1 cellular context compared by ENCODE assay signal in the genomic region with DNA sequence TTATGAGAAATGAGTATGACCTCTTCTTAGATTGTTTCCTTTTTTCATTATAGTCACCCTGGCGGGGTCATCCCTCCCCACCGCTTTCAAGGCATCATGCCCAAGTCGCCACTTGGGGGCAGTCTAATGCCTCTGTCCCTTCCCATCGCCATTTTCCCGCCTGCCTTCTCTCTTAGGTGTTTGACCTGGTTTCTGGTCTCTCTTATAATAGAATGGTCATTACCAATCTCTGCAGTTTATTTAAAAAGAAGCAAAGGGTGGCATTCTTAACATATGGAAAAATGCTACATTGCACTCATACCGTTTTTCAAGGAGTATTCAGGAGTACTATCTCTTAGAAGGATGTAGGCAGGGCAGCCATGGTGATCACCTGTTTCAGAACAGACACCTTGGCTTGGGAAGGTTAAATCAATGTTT.
TF ChIP-seq lines count a peak whose summit lies in the region.

No MANE protein-coding gene starts in this region.

TF ChIP-seq in HEK293, 187 proteins besides CTCF, POLR2A, EP300 and RAD21 (continued from another document):
- TF ChIP-seq, protein P1, sequence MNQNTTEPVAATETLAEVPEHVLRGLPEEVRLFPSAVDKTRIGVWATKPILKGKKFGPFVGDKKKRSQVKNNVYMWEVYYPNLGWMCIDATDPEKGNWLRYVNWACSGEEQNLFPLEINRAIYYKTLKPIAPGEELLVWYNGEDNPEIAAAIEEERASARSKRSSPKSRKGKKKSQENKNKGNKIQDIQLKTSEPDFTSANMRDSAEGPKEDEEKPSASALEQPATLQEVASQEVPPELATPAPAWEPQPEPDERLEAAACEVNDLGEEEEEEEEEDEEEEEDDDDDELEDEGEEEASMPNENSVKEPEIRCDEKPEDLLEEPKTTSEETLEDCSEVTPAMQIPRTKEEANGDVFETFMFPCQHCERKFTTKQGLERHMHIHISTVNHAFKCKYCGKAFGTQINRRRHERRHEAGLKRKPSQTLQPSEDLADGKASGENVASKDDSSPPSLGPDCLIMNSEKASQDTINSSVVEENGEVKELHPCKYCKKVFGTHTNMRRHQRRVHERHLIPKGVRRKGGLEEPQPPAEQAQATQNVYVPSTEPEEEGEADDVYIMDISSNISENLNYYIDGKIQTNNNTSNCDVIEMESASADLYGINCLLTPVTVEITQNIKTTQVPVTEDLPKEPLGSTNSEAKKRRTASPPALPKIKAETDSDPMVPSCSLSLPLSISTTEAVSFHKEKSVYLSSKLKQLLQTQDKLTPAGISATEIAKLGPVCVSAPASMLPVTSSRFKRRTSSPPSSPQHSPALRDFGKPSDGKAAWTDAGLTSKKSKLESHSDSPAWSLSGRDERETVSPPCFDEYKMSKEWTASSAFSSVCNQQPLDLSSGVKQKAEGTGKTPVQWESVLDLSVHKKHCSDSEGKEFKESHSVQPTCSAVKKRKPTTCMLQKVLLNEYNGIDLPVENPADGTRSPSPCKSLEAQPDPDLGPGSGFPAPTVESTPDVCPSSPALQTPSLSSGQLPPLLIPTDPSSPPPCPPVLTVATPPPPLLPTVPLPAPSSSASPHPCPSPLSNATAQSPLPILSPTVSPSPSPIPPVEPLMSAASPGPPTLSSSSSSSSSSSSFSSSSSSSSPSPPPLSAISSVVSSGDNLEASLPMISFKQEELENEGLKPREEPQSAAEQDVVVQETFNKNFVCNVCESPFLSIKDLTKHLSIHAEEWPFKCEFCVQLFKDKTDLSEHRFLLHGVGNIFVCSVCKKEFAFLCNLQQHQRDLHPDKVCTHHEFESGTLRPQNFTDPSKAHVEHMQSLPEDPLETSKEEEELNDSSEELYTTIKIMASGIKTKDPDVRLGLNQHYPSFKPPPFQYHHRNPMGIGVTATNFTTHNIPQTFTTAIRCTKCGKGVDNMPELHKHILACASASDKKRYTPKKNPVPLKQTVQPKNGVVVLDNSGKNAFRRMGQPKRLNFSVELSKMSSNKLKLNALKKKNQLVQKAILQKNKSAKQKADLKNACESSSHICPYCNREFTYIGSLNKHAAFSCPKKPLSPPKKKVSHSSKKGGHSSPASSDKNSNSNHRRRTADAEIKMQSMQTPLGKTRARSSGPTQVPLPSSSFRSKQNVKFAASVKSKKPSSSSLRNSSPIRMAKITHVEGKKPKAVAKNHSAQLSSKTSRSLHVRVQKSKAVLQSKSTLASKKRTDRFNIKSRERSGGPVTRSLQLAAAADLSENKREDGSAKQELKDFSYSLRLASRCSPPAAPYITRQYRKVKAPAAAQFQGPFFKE (tag by site-specific recombination; IDR thresholded peaks at IDR 0.05; ENCODE audit: borderline replicate concordance) = no peak
